In genomic region chr18:63253428-63254372, GRCh38 we compare ENCODE assay signal across 8 cellular contexts.
DNase-seq lines count a peak whose midpoint lies in the region; ATAC-seq and TF ChIP-seq lines count a peak whose summit lies in the region.

No MANE protein-coding gene starts in this region.

- peak overlapping the region; percentile 18 for H2AFZ ChIP-seq in parathyroid adenoma

- TF ChIP-seq CTCF in parathyroid adenoma (IDR thresholded peaks at IDR 0.05) = no peak

- peak overlapping the region; percentile 73 for H3K27ac ChIP-seq in parathyroid adenoma

- DNase-seq in EH (ENCODE audit: low read depth) = peak; percentile 49
- peak; percentile 27 for DNase-seq in RPMI7951 (ENCODE audit: low read depth)
- DNase-seq in dedifferentiated amniotic fluid mesenchymal stem cell (ENCODE audit: extremely low spot score) = peak; percentile 83
- no peak for DNase-seq in midbrain (lab: John Stamatoyannopoulos, UW)
- no peak for DNase-seq in cerebellar cortex (ENCODE audit: low spot score)
- DNase-seq in DMS79 (lab: John Stamatoyannopoulos, UW) = no peak

- no peaks in the 10 kb centered on the region for H3K36me3 ChIP-seq in parathyroid adenoma (ENCODE audit: control insufficient read depth, insufficient read depth, low read length)

- no peak for ATAC-seq in GM21526 (IDR thresholded peaks at IDR 0.05; ENCODE audit: low FRiP score, unreplicated experiment)

- H3K4me3 ChIP-seq in parathyroid adenoma (ENCODE audit: low read depth, low read length) = peak overlapping the region; percentile 41

- H3K9ac ChIP-seq in parathyroid adenoma = no peak overlapping the region

- H3K9me3 ChIP-seq in parathyroid adenoma (ENCODE audit: control insufficient read depth, low read length) = no peaks in the 10 kb centered on the region

- no peaks in the 10 kb centered on the region for H3K27me3 ChIP-seq in parathyroid adenoma (ENCODE audit: control insufficient read depth, insufficient read depth, low read length)

- peaks cover 35% of the 10 kb centered on the region for H3K4me1 ChIP-seq in parathyroid adenoma

- no peaks in the 10 kb centered on the region for H3K79me2 ChIP-seq in parathyroid adenoma

- H3K4me2 ChIP-seq in parathyroid adenoma (ENCODE audit: low read length) = peak overlapping the region; percentile 41

Comparison
In these comparisons a context has a peak if more than half of its experiments do, and no peak if none do; other contexts are left out.
1. DNase-seq: peak in EH (single experiment), RPMI7951 (single experiment) and dedifferentiated amniotic fluid mesenchymal stem cell (single experiment); none in midbrain (single experiment), cerebellar cortex (single experiment) and DMS79 (single experiment).